Comparison of ENCODE assay signal across 34 cellular contexts in the genomic region with DNA sequence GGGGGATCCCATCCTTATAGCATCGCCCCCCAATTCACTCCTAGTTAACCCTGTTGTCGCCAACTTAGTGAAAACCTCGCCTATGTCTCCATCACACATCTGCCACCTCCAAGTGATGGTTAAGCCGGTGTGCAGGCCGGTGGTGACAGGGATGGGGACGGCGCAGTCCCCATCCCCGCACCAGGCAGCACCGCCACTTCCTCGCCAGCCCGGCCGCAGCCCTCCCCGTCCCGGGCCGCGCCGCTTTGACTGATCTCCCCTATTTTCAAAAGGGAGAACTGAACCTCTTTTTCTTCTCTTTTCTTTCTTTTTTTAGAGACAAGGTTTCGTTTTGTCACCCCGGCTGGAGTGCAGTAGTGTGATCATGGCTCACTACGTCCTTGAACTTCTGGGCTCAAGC. TPM values are rescaled to one million over a fixed set of nuclear protein-coding genes. Genes with fewer than 3 reads are reported as not detected.
"Had no signal": no experiment of that assay in that cellular context is flagged by ENCODE, and none has a peak within 500 bp of the region (broad histone marks: within the 10 kb centered on the region; RNA-seq: fewer than 3 reads in every experiment).

No MANE protein-coding gene starts in this region.

- H3K4me3 Mint-ChIP-seq: naive thymus-derived CD8-positive, alpha-beta T cell; natural killer cell treated with Interleukin-12 subunit alpha and Interleukin-12 subunit beta and Interleukin-15 and Interleukin-18, amount 100 ng/mL, for 72 hours; nephron progenitor cell; neural crest cell; stimulated activated effector memory CD8-positive, alpha-beta T cell treated with anti-CD3 and anti-CD28 coated beads, Interleukin-12 subunit alpha, Interleukin-12 subunit beta, amount 100 ng/mL, for 72 hours; stimulated activated naive B cell treated with anti-CD40 and anti-IgM and Interleukin-4, amounts not matched to agents 10 μg/mL and 1 μg/mL and 100 μg/mL, for 72 hours; type B pancreatic cell had no signal

- H3K27me3 Mint-ChIP-seq: progenitor cell of endocrine pancreas had no signal

- H3K9ac ChIP-seq: parathyroid adenoma had no signal

- H3K4me1 ChIP-seq: psoas muscle, right lobe of liver, sigmoid colon, stomach, suprapubic skin, testis, tibial artery, upper lobe of right lung, uterus had no signal

- H3K4me1 Mint-ChIP-seq: naive B cell; naive thymus-derived CD8-positive, alpha-beta T cell; stimulated activated effector memory CD8-positive, alpha-beta T cell treated with anti-CD3 and anti-CD28 coated beads, Interleukin-12 subunit alpha, Interleukin-12 subunit beta, amount 100 ng/mL, for 72 hours; stimulated activated naive B cell treated with anti-CD40 and anti-IgM and Interleukin-4, amounts not matched to agents 10 μg/mL and 1 μg/mL and 100 μg/mL, for 72 hours had no signal

- H3K9me3 ChIP-seq: ovary, psoas muscle, right lobe of liver, sigmoid colon, stomach, suprapubic skin, testis, tibial artery, transverse colon, upper lobe of right lung, uterus had no signal

- H3K27ac Mint-ChIP-seq: naive B cell; naive thymus-derived CD8-positive, alpha-beta T cell; natural killer cell treated with Interleukin-12 subunit alpha and Interleukin-12 subunit beta and Interleukin-15 and Interleukin-18, amount 100 ng/mL, for 72 hours; nephron progenitor cell; progenitor cell of endocrine pancreas; stimulated activated effector memory CD8-positive, alpha-beta T cell treated with anti-CD3 and anti-CD28 coated beads, Interleukin-12 subunit alpha, Interleukin-12 subunit beta, amount 100 ng/mL, for 72 hours; stimulated activated naive B cell treated with anti-CD40 and anti-IgM and Interleukin-4, amounts not matched to agents 10 μg/mL and 1 μg/mL and 100 μg/mL, for 72 hours; type B pancreatic cell had no signal

- H3K27me3 ChIP-seq: ovary, right lobe of liver, sigmoid colon, suprapubic skin, testis, transverse colon, upper lobe of right lung, uterus had no signal

- H3K9me3 Mint-ChIP-seq: naive thymus-derived CD8-positive, alpha-beta T cell; natural killer cell treated with Interleukin-12 subunit alpha and Interleukin-12 subunit beta and Interleukin-15 and Interleukin-18, amount 100 ng/mL, for 72 hours; nephron progenitor cell; neural crest cell; stimulated activated effector memory CD8-positive, alpha-beta T cell treated with anti-CD3 and anti-CD28 coated beads, Interleukin-12 subunit alpha, Interleukin-12 subunit beta, amount 100 ng/mL, for 72 hours; type B pancreatic cell had no signal

- H3K36me3 Mint-ChIP-seq: naive B cell; naive thymus-derived CD8-positive, alpha-beta T cell; natural killer cell treated with Interleukin-12 subunit alpha and Interleukin-12 subunit beta and Interleukin-15 and Interleukin-18, amount 100 ng/mL, for 72 hours; stimulated activated effector memory CD8-positive, alpha-beta T cell treated with anti-CD3 and anti-CD28 coated beads, Interleukin-12 subunit alpha, Interleukin-12 subunit beta, amount 100 ng/mL, for 72 hours; stimulated activated naive B cell treated with anti-CD40 and anti-IgM and Interleukin-4, amounts not matched to agents 10 μg/mL and 1 μg/mL and 100 μg/mL, for 72 hours; type B pancreatic cell had no signal

- H2AFZ ChIP-seq: parathyroid adenoma had no signal

- H3K4me3 ChIP-seq: ovary, psoas muscle, right lobe of liver, sigmoid colon, stomach, suprapubic skin, testis, tibial artery, transverse colon, upper lobe of right lung, uterus had no signal

- H3K36me3 ChIP-seq: ovary, right lobe of liver, sigmoid colon, stomach, suprapubic skin, tibial artery, transverse colon, upper lobe of right lung, uterus had no signal

- ATAC-seq: naive thymus-derived CD8-positive, alpha-beta T cell; natural killer cell treated with Interleukin-12 subunit alpha and Interleukin-12 subunit beta and Interleukin-15 and Interleukin-18, amount 100 ng/mL, for 72 hours; psoas muscle; right cardiac atrium; right lobe of liver; stimulated activated effector memory CD8-positive, alpha-beta T cell treated with anti-CD3 and anti-CD28 coated beads, Interleukin-12 subunit alpha, Interleukin-12 subunit beta, amount 100 ng/mL, for 72 hours; stimulated activated naive B cell treated with anti-CD40 and anti-IgM and Interleukin-4, amounts not matched to agents 10 μg/mL and 1 μg/mL and 100 μg/mL, for 72 hours; upper lobe of right lung had no signal

- DNase-seq: naive B cell; naive thymus-derived CD8-positive, alpha-beta T cell; nephron progenitor cell; occipital lobe; ovary; posterior cingulate gyrus; psoas muscle; right cardiac atrium; right lobe of liver; sigmoid colon; small intestine; stimulated activated CD4-positive, alpha-beta T cell treated with anti-CD3 and anti-CD28 coated beads, Interleukin-15, amount 100 ng/mL, for 24 hours; stimulated activated CD4-positive, alpha-beta T cell treated with anti-CD3 and anti-CD28 coated beads, Interleukin-2, amount 100 ng/mL, for 24 hours; stimulated activated CD4-positive, alpha-beta T cell treated with anti-CD3 and anti-CD28 coated beads, Interleukin-2, amount 100 ng/mL, for 48 hours; stimulated activated CD4-positive, alpha-beta T cell treated with anti-CD3 and anti-CD28 coated beads, Interleukin-4, amount 100 ng/mL, for 24 hours; stimulated activated naive B cell treated with anti-CD40 and anti-IgM and Interleukin-4, amounts not matched to agents 10 μg/mL and 1 μg/mL and 100 μg/mL, for 72 hours; stimulated activated naive CD4-positive, alpha-beta T cell treated with Interleukin-2 at 50 U/mL for 16 hours; stomach; testis; tibial artery; transverse colon; upper lobe of right lung; uterus had no signal

- H3K27ac ChIP-seq: ovary, parathyroid adenoma, psoas muscle, right lobe of liver, sigmoid colon, stomach, suprapubic skin, testis, tibial artery, transverse colon, upper lobe of right lung had no signal

- FAIRE-seq: small intestine had no signal

- H3K79me2 ChIP-seq: parathyroid adenoma had no signal

RNA-seq across cellular contexts. Expression of gene MOBP, which starts 11.3 kb away (rescaled TPM):
- total RNA-seq: naive thymus-derived CD8-positive, alpha-beta T cell; natural killer cell treated with Interleukin-12 subunit alpha and Interleukin-12 subunit beta and Interleukin-15 and Interleukin-18, amount 100 ng/mL, for 72 hours; neural crest cell; osteoblast; progenitor cell of endocrine pancreas; psoas muscle; renal cortical epithelial cell; right lobe of liver; sigmoid colon; skeletal muscle tissue; subcutaneous adipose tissue; suprapubic skin; upper lobe of right lung had no signal
- polyA plus RNA-seq: naive thymus-derived CD8-positive, alpha-beta T cell had no signal
